ENCODE assay signal across 8 cellular contexts in the genomic region with DNA sequence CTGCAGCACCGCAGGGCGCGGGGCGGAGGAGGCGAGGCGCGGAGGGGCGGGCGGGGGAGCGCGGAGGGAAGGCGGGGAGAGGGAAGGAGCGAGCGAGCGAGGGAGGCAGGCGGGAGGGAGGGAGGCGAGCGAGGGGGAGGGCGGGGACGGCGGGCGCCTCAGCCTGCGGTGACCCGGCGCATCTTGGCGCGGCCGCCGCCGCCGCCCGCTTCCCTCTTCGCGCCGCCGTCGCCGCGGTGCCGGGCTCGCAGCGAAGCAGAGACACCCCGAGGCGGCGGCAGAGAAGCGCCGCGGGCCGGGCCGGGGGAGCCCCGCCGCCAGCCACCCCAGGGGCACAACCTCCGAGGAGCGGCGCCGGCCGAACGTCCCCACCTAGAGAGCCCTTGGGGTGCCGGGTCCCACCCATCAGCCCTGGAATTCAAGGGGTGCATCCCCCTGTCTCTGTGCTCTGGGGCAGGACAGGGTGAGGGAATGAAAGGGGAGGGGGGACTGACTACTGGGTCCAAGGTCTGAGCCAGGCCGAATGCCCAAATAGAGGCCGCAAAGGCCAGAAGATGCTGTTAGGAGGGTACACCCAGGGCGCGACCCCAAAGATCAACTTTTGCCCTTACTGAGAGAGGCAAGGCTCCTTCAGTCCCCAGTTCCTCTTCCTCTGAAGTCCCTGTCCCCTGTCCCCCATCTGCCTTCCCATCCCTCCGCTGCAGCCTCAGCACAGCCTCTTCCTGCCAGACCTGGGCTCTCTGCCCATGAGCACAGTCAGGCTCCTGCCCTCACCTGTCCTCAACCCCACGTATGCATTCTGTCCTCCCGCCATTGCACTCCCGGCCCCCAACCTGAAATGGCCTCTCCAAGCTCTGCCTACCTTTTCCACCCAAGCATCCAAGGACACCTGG. TPM values are rescaled to one million over a fixed set of nuclear protein-coding genes. Genes with fewer than 3 reads are reported as not detected.
DNase-seq lines count a peak whose midpoint lies in the region; ATAC-seq, FAIRE-seq and TF ChIP-seq lines count a peak whose summit lies in the region.

Gene ADAMTS2, minus strand, starts transcription at position 33 of the 893 bp plus-strand sequence. CDS start 133 bp downstream, outside the sequence.

- peak within 1 kb of the TSS; percentile 71 for H3K18ac ChIP-seq in H1 (ENCODE audit: extremely low read depth, low read length)

- peak; percentile 27 for TF ChIP-seq CTCF in DND-41 (IDR thresholded peaks at IDR 0.05; ENCODE audit: borderline replicate concordance, extremely low read depth, low read length, poor library complexity, severe bottlenecking)
- TF ChIP-seq CTCF in H1 (IDR thresholded peaks at IDR 0.05; ENCODE audit: control extremely low read depth in 1 of 3, insufficient read depth in 1 of 3, low read depth in 1 of 3, low read length in 3 of 3) = no peak
- no peak for TF ChIP-seq CTCF in tibial nerve (IDR thresholded peaks at IDR 0.05)
- TF ChIP-seq CTCF in GM13976 (IDR thresholded peaks at IDR 0.05; ENCODE audit: borderline replicate concordance, control extremely low read depth, extremely low read depth, insufficient read depth, missing control alignments) = no peak

- H3K79me2 ChIP-seq in DND-41 (ENCODE audit: insufficient read depth, low read length) (no peaks in the 10 kb centered on the region), H1 (ENCODE audit: control insufficient read depth in 1 of 2, insufficient read depth in 2 of 2, low read length in 2 of 2) (no peaks in the 10 kb centered on the region)

- H2BK20ac ChIP-seq in H1 (ENCODE audit: low read length) = no peak within 1 kb of the TSS; the same call in 1 of the 2 replicates

- TF ChIP-seq RAD21 in H1 (IDR thresholded peaks at IDR 0.05 in 1 of 2, conservative IDR thresholded peaks at IDR 0.05 in 1 of 2; ENCODE audit: low read depth in 2 of 2, low read length in 2 of 2) = no peak

- no peaks in the 10 kb centered on the region for H3K79me1 ChIP-seq in H1 (ENCODE audit: low read depth, low read length)

- FAIRE-seq in H1 (lab: Jason Lieb, UNC) = peak; percentile 42

- H2BK12ac ChIP-seq in H1 (ENCODE audit: low read depth, low read length) = peak within 1 kb of the TSS; percentile 27; the same call in 1 of the 2 replicates

- H3K36me3 ChIP-seq in DND-41 (ENCODE audit: insufficient read depth, low read length) (no peaks in the 10 kb centered on the region), H1 (ENCODE audit: control insufficient read depth in 2 of 4, insufficient read depth in 4 of 4, low read length in 3 of 4) (no peaks in the 10 kb centered on the region), tibial nerve (no peaks in the 10 kb centered on the region)

- DNase-seq in DND-41 (peak; percentile 68), NCI-H82 treated with DMSO at 0.1 percent for 48 hours (lab: John Stamatoyannopoulos, UW; ENCODE audit: unreplicated experiment) (peak; percentile 5), H1 (ENCODE audit: low read depth in 1 of 2, low spot score in 2 of 2) (peak in 1 of 2 experiments; percentile 72), mesenteric fat pad (ENCODE audit: low spot score) (no peak), tibial nerve (ENCODE audit: low spot score in 2 of 2) (peak in 1 of 2 donors; percentile 26), GM13976 (ENCODE audit: low spot score) (no peak), NCI-H446 (lab: John Stamatoyannopoulos, UW) (no peak)

- in situ Hi-C loops in GM13976 (cut with MboI; ENCODE audit: low sequenced_read_pairs, unreplicated experiment) = no loop called here

- H4K5ac ChIP-seq in H1 (ENCODE audit: insufficient read length, low read depth, low read length) = no peak within 1 kb of the TSS

- H3K4ac ChIP-seq in H1 (replicated peaks; ENCODE audit: insufficient read length, low read depth, low read length) = no peak within 1 kb of the TSS

- no peak within 1 kb of the TSS for H3K23ac ChIP-seq in H1 (ENCODE audit: insufficient read length)

- no peak within 1 kb of the TSS for H3K9ac ChIP-seq in DND-41 (ENCODE audit: low read depth, low read length)
- H3K9ac ChIP-seq in H1 (replicated peaks in 1 of 4; ENCODE audit: extremely low read depth in 1 of 4, low read depth in 3 of 4, low read length in 3 of 4) = peak within 1 kb of the TSS in 2 of 4 experiments; percentile 6 to 46; a peak in 3 of 7 replicates

- TF ChIP-seq POLR2A in H1 (IDR thresholded peaks at IDR 0.05; ENCODE audit: control extremely low read depth in 1 of 2, low read depth in 2 of 2, low read length in 2 of 2) (no peak), tibial nerve (IDR thresholded peaks at IDR 0.05) (no peak)

- peaks cover 23% of the 10 kb centered on the region for H3K23me2 ChIP-seq in H1 (ENCODE audit: low read depth, low read length)

- POLR2A ChIA-PET in H1 (lab: Charles Lee; ENCODE audit: partially characterized antibody) = no interaction called here

- H3K27me3 ChIP-seq in DND-41 (ENCODE audit: insufficient read depth, low read length, poor library complexity) (peaks cover 31% of the 10 kb centered on the region), H1 (replicated peaks in 1 of 4; ENCODE audit: control insufficient read depth in 3 of 4, extremely low read depth in 1 of 4, insufficient read depth in 3 of 4, low read length in 3 of 4) (peaks cover 11 to 57% (median 46%) of the 10 kb centered on the region in 4 experiments), tibial nerve (peaks cover 0 to 8% of the 10 kb centered on the region in 2 donors)

- H4K20me1 ChIP-seq in DND-41 (ENCODE audit: insufficient read depth, low read length) (peaks cover 5% of the 10 kb centered on the region), H1 (replicated peaks in 1 of 2; ENCODE audit: control insufficient read depth in 1 of 2, insufficient read depth in 2 of 2, low read length in 2 of 2) (peaks cover 0 to 6% of the 10 kb centered on the region in 2 experiments)

- ATAC-seq in DND-41 (ENCODE audit: insufficient read depth, low read depth) = peak; percentile 88
- no peak for ATAC-seq in GM19395 (IDR thresholded peaks at IDR 0.05; ENCODE audit: unreplicated experiment)

- H3K4me2 ChIP-seq in DND-41 (ENCODE audit: insufficient read depth, low read length) = peak within 1 kb of the TSS; percentile 59
- H3K4me2 ChIP-seq in H1 (ENCODE audit: insufficient read depth in 1 of 2, low read depth in 2 of 2, low read length in 2 of 2) = peak within 1 kb of the TSS; percentile 89 to 99

- H2AK5ac ChIP-seq in H1 (ENCODE audit: low read depth, low read length) = no peak within 1 kb of the TSS

- peak within 1 kb of the TSS; percentile 69 for H4K8ac ChIP-seq in H1 (ENCODE audit: extremely low read depth, insufficient read depth, low read length)

- H3K9me3 ChIP-seq in DND-41 (ENCODE audit: insufficient read depth, low read length, severe bottlenecking) (no peaks in the 10 kb centered on the region), H1 (ENCODE audit: insufficient read depth in 2 of 2, low read depth in 1 of 2, low read length in 1 of 2) (no peaks in the 10 kb centered on the region), tibial nerve (no peaks in the 10 kb centered on the region)

- 0 out of 4 replicates have a peak within 1 kb of the TSS, but pooled peaks of 1 of the 2 experiments have one; percentile 20 for H3K4me3 ChIP-seq in DND-41 (ENCODE audit: low read depth in 1 of 2, low read length in 2 of 2)
- peak within 1 kb of the TSS; percentile 66 to 79 (median 70) for H3K4me3 ChIP-seq in H1 (ENCODE audit: extremely low read depth in 1 of 4, insufficient read depth in 2 of 4, low read depth in 3 of 4, low read length in 4 of 4)
- H3K4me3 ChIP-seq in tibial nerve = peak within 1 kb of the TSS; percentile 44 to 78 (median 60)

- no peak within 1 kb of the TSS; the same call in 1 of the 2 replicates for H2BK5ac ChIP-seq in H1 (ENCODE audit: low read depth, low read length)

- no peak for TF ChIP-seq EP300 in H1 (IDR thresholded peaks at IDR 0.05; ENCODE audit: borderline replicate concordance in 1 of 2, low read depth in 2 of 2, low read length in 2 of 2)
- no peak for TF ChIP-seq EP300 in tibial nerve (IDR thresholded peaks at IDR 0.05)

- WGBS in H1 (ENCODE audit: extremely low coverage in 1 of 2, insufficient coverage in 1 of 2, insufficient read length in 1 of 2, insufficient replicate concordance in 2 of 2, low coverage in 1 of 2, low lambda C conversion rate in 2 of 2, missing lambda C conversion rate in 1 of 2), 2 experiments = 22% methylated on average over 9 of the region's 67 CpGs; no CpG with 5 or more reads in 1 of the 2 experiments
- WGBS in tibial nerve, 2 donors = 12 to 21% methylated on average over 22 to 39 of the region's 67 CpGs

- CTCF ChIA-PET in H1 (lab: Charles Lee; ENCODE audit: partially characterized antibody) = interaction anchor here (1.0 to 1.8 kb wide), 2 partner anchors 11 to 34 kb away, joined by 3 to 5 read pairs; no protein-coding TSS in a partner anchor

- H3K4me1 ChIP-seq in DND-41 (ENCODE audit: insufficient read depth, low read length) (peaks cover 4% of the 10 kb centered on the region; the same call in 1 of the 2 replicates), H1 (replicated peaks in 1 of 4; ENCODE audit: control insufficient read depth in 3 of 4, insufficient read depth in 4 of 4, low read length in 3 of 4) (peaks cover 3 to 15% (median 9%) of the 10 kb centered on the region in 4 experiments), tibial nerve (peaks cover 0 to 35% (median 14%) of the 10 kb centered on the region in 4 donors)

- H2AFZ ChIP-seq in DND-41 (ENCODE audit: low read depth, low read length) = no peak within 1 kb of the TSS
- peak within 1 kb of the TSS; percentile 73 for H2AFZ ChIP-seq in H1 (ENCODE audit: low read length)

- no peak within 1 kb of the TSS for H4K91ac ChIP-seq in H1 (replicated peaks; ENCODE audit: insufficient read length, low read length)

- no peak within 1 kb of the TSS for H3K14ac ChIP-seq in H1 (ENCODE audit: insufficient read length)

- no peak within 1 kb of the TSS for H3K27ac ChIP-seq in DND-41 (ENCODE audit: low read length)
- H3K27ac ChIP-seq in H1 (ENCODE audit: low read depth, low read length) = no peak within 1 kb of the TSS
- H3K27ac ChIP-seq in tibial nerve = peak within 1 kb of the TSS; percentile 32 to 77 (median 61)

- no peak within 1 kb of the TSS for H2BK120ac ChIP-seq in H1 (replicated peaks; ENCODE audit: low read depth, low read length)

- H2BK15ac ChIP-seq in H1 (ENCODE audit: low read length) = peak within 1 kb of the TSS; percentile 92

- H3K56ac ChIP-seq in H1 (replicated peaks; ENCODE audit: insufficient read length, low read depth, low read length) = no peak within 1 kb of the TSS

TF ChIP-seq in H1, 55 proteins besides CTCF, POLR2A, EP300 and RAD21 (continues in another document):
- TF ChIP-seq KDM4A (IDR thresholded peaks at IDR 0.05; ENCODE audit: low read depth, low read length, severe bottlenecking) = peak; percentile 83
- no peak for TF ChIP-seq CBX5 (IDR thresholded peaks at IDR 0.05; ENCODE audit: low read depth, low read length)

RNA-seq across cellular contexts. Expression of gene ADAMTS2, which starts in this region (rescaled TPM):
- 5.2 and 7.3 TPM in 2 replicates for total RNA-seq in H1 (2021; fragmentation: NEBNext Ultra II Directional; extraction: Animal tissue kit (Norgen Biotek cat#: 25700))
- polyA plus RNA-seq in H1 (2011; rRNA removed) = 6.6 and 9.6 TPM in 2 replicates
- polyA plus RNA-seq in H1 (2011; cell fraction: cytosol; rRNA removed) = 7.9 TPM
- 14.4 TPM for polyA plus RNA-seq in H1 (2011; cell fraction: nucleus; rRNA removed)
- polyA plus RNA-seq in H1 (2012, experiment 1 of 2) = 2.3 to 4.9 TPM (median 4.4 TPM) in 4 replicates
- 2.0 TPM for polyA plus RNA-seq in H1 (2012, experiment 2 of 2)
- polyA plus RNA-seq in H1 (2013, experiment 1 of 2) = 3.2 TPM
- 3.3 TPM for polyA plus RNA-seq in H1 (2013, experiment 2 of 2)
- polyA minus RNA-seq in H1 (2011; rRNA and poly(A)+ RNA removed) = 3.6 and 6.4 TPM in 2 replicates
- 3.4 TPM for polyA minus RNA-seq in H1 (2011; cell fraction: cytosol; rRNA and poly(A)+ RNA removed)
- 7.3 TPM for polyA minus RNA-seq in H1 (2011; cell fraction: nucleus; rRNA and poly(A)+ RNA removed)
- total RNA-seq in mesenteric fat pad (79.4 TPM), tibial nerve (10 to 100 TPM; 23.2 to 58.8 (median 47.2) TPM)

Comparison
In these comparisons a context has a peak if more than half of its experiments do, and no peak if none do; other contexts are left out.
1. DNase-seq: peak in DND-41 (single experiment) and NCI-H82 treated with DMSO at 0.1 percent for 48 hours (single experiment); none in mesenteric fat pad (single experiment), GM13976 (single experiment) and NCI-H446 (0 of 2).
2. H3K27ac ChIP-seq: peak in tibial nerve (4 of 4); none in DND-41 (single experiment) and H1 (single experiment).